Comparison of ENCODE assay signal across 8 cellular contexts in the genomic region with DNA sequence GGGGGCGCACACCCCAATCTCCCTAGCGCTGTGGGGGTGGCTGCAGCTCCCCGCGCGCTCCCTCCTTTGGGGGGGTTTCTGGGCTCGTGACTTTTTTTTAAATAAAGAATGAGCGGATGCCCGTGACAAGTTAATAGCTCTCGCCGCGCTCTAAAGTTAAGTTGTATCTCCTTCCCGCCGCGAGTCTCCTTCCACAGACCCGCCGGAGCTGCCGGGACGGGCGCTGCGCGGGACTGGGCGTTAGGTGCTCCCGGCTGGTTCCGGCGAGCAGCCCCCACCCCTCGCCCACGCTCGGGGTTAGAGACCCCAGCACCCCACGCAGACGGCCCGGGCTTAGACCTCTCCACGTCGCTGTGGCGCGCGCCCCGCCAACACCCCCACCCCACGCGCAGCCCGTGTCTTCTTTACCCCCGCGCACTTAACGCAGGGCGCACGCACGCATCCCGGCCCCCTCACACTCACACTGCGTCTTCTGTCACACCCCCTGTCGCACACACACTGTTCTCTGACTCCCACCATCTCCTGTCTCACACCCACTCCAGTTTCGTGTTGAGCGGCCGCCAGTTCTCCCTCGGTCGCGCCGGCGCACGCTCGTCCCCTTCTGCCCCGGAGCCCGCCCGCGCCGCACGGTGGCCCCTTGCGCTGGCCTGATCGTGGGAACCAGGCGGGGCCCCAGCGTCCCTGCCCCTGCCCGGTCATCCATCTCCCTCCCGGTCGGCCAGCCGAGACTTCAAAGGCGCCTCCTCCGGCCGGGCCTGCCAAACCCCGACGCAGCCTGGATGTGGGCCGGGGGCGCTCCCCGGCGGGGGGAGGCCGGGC.
A peak's percentile ranks its signal among the peaks of the same experiment; 100 is the strongest.
DNase-seq lines count a peak whose midpoint lies in the region; ATAC-seq and TF ChIP-seq lines count a peak whose summit lies in the region.

No MANE protein-coding gene starts in this region.

- peaks cover 17 to 21% of the 10 kb centered on the region in 2 donors for H3K27me3 Mint-ChIP-seq in T-cell

- DNase-seq in AG09309 (ENCODE audit: low read depth) (no peak), GM23248 (peak; percentile 79), T-cell (peak in 5 of 34 experiments; percentile 1 to 16 (median 4)), dorsolateral prefrontal cortex (peak in 4 of 10 donors; percentile 31 to 55 (median 42)), right lobe of liver (peak in 1 of 3 donors; percentile 18)
- DNase-seq in stimulated activated naive CD8-positive, alpha-beta T cell treated with anti-CD3 and anti-CD28 coated beads, Interleukin-15, Interleukin-2, amounts not matched to agents 100 U/mL and 50 U/mL, for 24 hours: peak; percentile 21

- H3K27me3 ChIP-seq in GM23248 (replicated peaks; ENCODE audit: insufficient read depth): no peaks in the 10 kb centered on the region
- H3K27me3 ChIP-seq in dorsolateral prefrontal cortex: peaks cover 0 to 46% (median 9%) of the 10 kb centered on the region in 45 donors
- no peaks in the 10 kb centered on the region for H3K27me3 ChIP-seq in right lobe of liver

- peaks cover 0 to 2% (median under 1%) of the 10 kb centered on the region in 3 donors for H3K9me3 Mint-ChIP-seq in T-cell

- no peak for TF ChIP-seq POLR2A in right lobe of liver (IDR thresholded peaks at IDR 0.05)

- peak overlapping the region; percentile 87 for H3K9ac ChIP-seq in GM23248

- POLR2A ChIA-PET in T-cell (lab: Charles Lee): no interaction called here

- H3K79me2 ChIP-seq in GM23248 (ENCODE audit: insufficient read depth): no peaks in the 10 kb centered on the region

- no peak overlapping the region for H3K27ac Mint-ChIP-seq in T-cell

- H2AFZ ChIP-seq in GM23248: peak overlapping the region; percentile 93

- H3K4me2 ChIP-seq in GM23248 (ENCODE audit: unreplicated experiment): peak overlapping the region; percentile 83

- CTCF ChIA-PET in T-cell (lab: Charles Lee): interaction anchor here in 1 of 2 donors (0.8 kb wide), 1 partner anchor 257 kb away, joined by 6 read pairs; no protein-coding TSS in a partner anchor

- no peaks in the 10 kb centered on the region for H3K36me3 Mint-ChIP-seq in T-cell

- H3K36me3 ChIP-seq in GM23248 (ENCODE audit: low read depth) (no peaks in the 10 kb centered on the region), right lobe of liver (no peaks in the 10 kb centered on the region)

- in situ Hi-C loops in GM23248 (cut with MboI): no loop called here

- intact Hi-C loops in dorsolateral prefrontal cortex (cut with DNase I) (no loop called here), right lobe of liver (cut with DNase I) (no loop called here)

- H3K4me3 Mint-ChIP-seq in T-cell: peak overlapping the region; percentile 72 to 84 (median 75)

- H4K20me1 ChIP-seq in GM23248 (ENCODE audit: insufficient read depth): no peaks in the 10 kb centered on the region

- peaks cover 14% of the 10 kb centered on the region for H3F3A ChIP-seq in GM23248 (ENCODE audit: insufficient read depth)

- TF ChIP-seq CTCF in AG09309 (IDR thresholded peaks at IDR 0.05; ENCODE audit: control insufficient read depth, insufficient read depth, low read depth, low read length, missing control alignments) (no peak), dorsolateral prefrontal cortex (IDR thresholded peaks at IDR 0.05 in 54 of 56, conservative IDR thresholded peaks at IDR 0.05 in 2 of 56; ENCODE audit: low read depth in 1 of 56, partially characterized antibody in 56 of 56) (no peak), right lobe of liver (IDR thresholded peaks at IDR 0.05) (no peak)

- no peaks in the 10 kb centered on the region for H3K9me2 ChIP-seq in GM23248 (ENCODE audit: insufficient read depth)

- H3K4me3 ChIP-seq in AG09309 (ENCODE audit: control insufficient read depth, low read depth, low read length) (peak overlapping the region; percentile 84), GM23248 (peak overlapping the region; percentile 80), dorsolateral prefrontal cortex (peak overlapping the region; percentile 45 to 76 (median 62)), right lobe of liver (peak overlapping the region; percentile 21 to 49 (median 31))

- H3K4me1 Mint-ChIP-seq in T-cell: peaks cover 9 to 18% (median 16%) of the 10 kb centered on the region in 3 donors

- H3K27ac ChIP-seq in GM23248 (peak overlapping the region; percentile 38), dorsolateral prefrontal cortex (peak overlapping the region in 9 of 59 donors; percentile 17 to 59 (median 41)), right lobe of liver (no peak overlapping the region)

- H3K4me1 ChIP-seq in GM23248 (ENCODE audit: insufficient read depth): no peaks in the 10 kb centered on the region
- no peaks in the 10 kb centered on the region for H3K4me1 ChIP-seq in right lobe of liver

- H3K9me3 ChIP-seq in GM23248 (ENCODE audit: low read depth): no peaks in the 10 kb centered on the region
- no peaks in the 10 kb centered on the region for H3K9me3 ChIP-seq in right lobe of liver

- peak; percentile 24 to 43 (median 40) for ATAC-seq in T-cell (replicated peaks in 1 of 4)
- ATAC-seq in right lobe of liver: peak; percentile 33 to 50 (median 34)
- ATAC-seq in stimulated activated naive CD8-positive, alpha-beta T cell treated with anti-CD3 and anti-CD28 coated beads, Interleukin-15, Interleukin-2, amounts not matched to agents 100 U/mL and 50 U/mL, for 24 hours: peak; percentile 45
- ATAC-seq in GM19463 (IDR thresholded peaks at IDR 0.05; ENCODE audit: unreplicated experiment): no peak
- ATAC-seq in HG03139 (IDR thresholded peaks at IDR 0.05; ENCODE audit: unreplicated experiment): no peak

- 2% methylated on average over 27 to 77 of the region's 83 CpGs for WGBS in GM23248 (ENCODE audit: low coverage in 1 of 2, low lambda C conversion rate in 2 of 2, missing lambda C conversion rate in 2 of 2), 2 experiments
- 1% methylated on average over 33 of the region's 83 CpGs for WGBS in right lobe of liver (ENCODE audit: insufficient coverage, low coverage, low lambda C conversion rate, missing lambda C conversion rate)

Comparison
In these comparisons a context has a peak if more than half of its experiments do, and no peak if none do; other contexts are left out.
1. H3K4me3 ChIP-seq: peak in every context shown above with its lines; median percentile 84 in AG09309; 80 in GM23248; 62 in dorsolateral prefrontal cortex; 31 in right lobe of liver.
2. ATAC-seq: peak in T-cell (4 of 4), right lobe of liver (4 of 4) and stimulated activated naive CD8-positive, alpha-beta T cell treated with anti-CD3 and anti-CD28 coated beads, Interleukin-15, Interleukin-2, amounts not matched to agents 100 U/mL and 50 U/mL, for 24 hours (single experiment); none in GM19463 (single experiment) and HG03139 (single experiment).